Comparison of ENCODE assay signal across 20 cellular contexts in the genomic region with DNA sequence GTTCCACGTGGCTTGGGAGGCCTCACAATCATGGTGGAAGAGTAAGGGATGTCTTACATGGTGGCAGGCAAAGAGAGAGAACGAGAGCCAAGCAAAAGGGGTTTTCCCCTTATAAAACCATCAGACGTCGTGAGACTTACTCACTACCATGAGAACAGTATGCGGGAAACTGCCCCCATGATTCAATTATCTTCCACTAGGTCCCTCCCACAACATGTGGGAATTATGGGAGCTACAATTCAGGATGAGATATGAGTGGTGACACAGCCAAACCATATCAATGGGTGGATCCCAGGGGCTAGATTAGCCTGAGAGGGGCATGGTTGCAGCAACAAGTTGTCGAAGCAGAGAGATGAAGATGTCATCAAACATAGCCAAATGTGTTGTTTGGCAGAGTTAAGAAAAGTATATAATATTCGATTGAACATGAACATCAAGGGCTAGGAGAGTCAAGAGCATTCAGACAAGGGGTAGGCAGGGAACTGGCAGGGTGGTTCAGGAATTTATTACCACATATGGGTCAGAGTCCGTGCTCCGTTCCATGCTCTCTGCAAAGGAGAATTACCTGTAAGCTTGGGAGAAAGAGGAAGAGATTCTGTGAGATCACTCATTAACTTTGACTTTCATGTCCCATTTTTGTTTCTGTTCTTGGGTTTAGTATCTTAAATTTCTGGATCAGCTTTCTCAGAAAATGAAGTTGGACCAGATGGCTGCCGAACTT.
"Had no signal": no experiment of that assay in that cellular context is flagged by ENCODE, and none has a peak within 500 bp of the region (broad histone marks: within the 10 kb centered on the region; RNA-seq: fewer than 3 reads in every experiment).

No MANE protein-coding gene starts in this region.

- H3K27ac Mint-ChIP-seq: dendritic cell treated with granulocyte-macrophage colony-stimulating factor and Interleukin-4, amounts not matched to agents 40 ng/mL and 50 ng/mL, for 4 days; naive thymus-derived CD4-positive, alpha-beta T cell; nephron progenitor cell had no signal

- H3K4me1 ChIP-seq: foreskin keratinocyte, sigmoid colon, suprapubic skin, thyroid gland, upper lobe of left lung, uterus had no signal

- FAIRE-seq: endothelial cell of umbilical vein, kidney had no signal

- H3K36me3 ChIP-seq: sigmoid colon, suprapubic skin, upper lobe of left lung, uterus had no signal

- H3K27me3 ChIP-seq: foreskin keratinocyte, sigmoid colon, suprapubic skin, thyroid gland, upper lobe of left lung, uterus had no signal

- H3K4me3 ChIP-seq: lung, sigmoid colon, skin epidermis, suprapubic skin, thyroid gland, upper lobe of left lung, uterus had no signal

- H3K4me1 Mint-ChIP-seq: naive thymus-derived CD4-positive, alpha-beta T cell; nephron progenitor cell had no signal

- H3K4me3 Mint-ChIP-seq: dendritic cell treated with granulocyte-macrophage colony-stimulating factor and Interleukin-4, amounts not matched to agents 40 ng/mL and 50 ng/mL, for 4 days; naive thymus-derived CD4-positive, alpha-beta T cell; nephron progenitor cell had no signal

- H3K27ac ChIP-seq: foreskin keratinocyte, sigmoid colon, skin epidermis, suprapubic skin, thyroid gland, upper lobe of left lung, uterus had no signal

- H3K9me3 ChIP-seq: thyroid gland had no signal

- H3K36me3 Mint-ChIP-seq: naive thymus-derived CD4-positive, alpha-beta T cell had no signal

- DNase-seq: erythroblast; foreskin keratinocyte; kidney; left cardiac atrium; left ventricle myocardium superior; mesendoderm; naive thymus-derived CD4-positive, alpha-beta T cell; nephron progenitor cell; posterior cingulate gyrus; sigmoid colon; stimulated activated CD4-positive, alpha-beta T cell treated with anti-CD3 and anti-CD28 coated beads, Interleukin-2, amount 100 ng/mL, for 48 hours; stimulated activated naive CD8-positive, alpha-beta T cell treated with anti-CD3 and anti-CD28 coated beads, Interleukin-15, Interleukin-2, amounts not matched to agents 100 U/mL and 50 U/mL, for 24 hours; thyroid gland; upper lobe of left lung; uterus had no signal
